Comparison of ENCODE assay signal across 18 cellular contexts in genomic region chr4:82352118-82352824, GRCh38. TPM values are rescaled to one million over a fixed set of nuclear protein-coding genes. Genes with fewer than 3 reads are reported as not detected.
DNase-seq lines count a peak whose midpoint lies in the region; FAIRE-seq and TF ChIP-seq lines count a peak whose summit lies in the region.
"Had no signal": no experiment of that assay in that cellular context is flagged by ENCODE, and none has a peak within 500 bp of the region (broad histone marks: within the 10 kb centered on the region; RNA-seq: fewer than 3 reads in every experiment).

No MANE protein-coding gene starts in this region.

- 88 to 95% methylated on average over 6 of the region's 6 CpGs for WGBS in testis, 2 donors

- H3K9me3 ChIP-seq in OCI-LY3 (ENCODE audit: insufficient read depth, low read length) (no peaks in the 10 kb centered on the region), astrocyte (ENCODE audit: insufficient read depth, low read depth, low read length) (no peaks in the 10 kb centered on the region), neural progenitor cell (ENCODE audit: low read depth) (no peaks in the 10 kb centered on the region), testis (no peaks in the 10 kb centered on the region)
- H3K9me3 ChIP-seq: left lung, SK-N-SH, suprapubic skin had no signal

- no peak for TF ChIP-seq CTCF in OCI-LY3 (IDR thresholded peaks at IDR 0.05; ENCODE audit: low read depth, low read length)
- TF ChIP-seq CTCF in astrocyte (IDR thresholded peaks at IDR 0.05; ENCODE audit: insufficient read depth, low read depth, low read length) = no peak
- no peak for TF ChIP-seq CTCF in neural progenitor cell (IDR thresholded peaks at IDR 0.05)
- TF ChIP-seq CTCF in testis (IDR thresholded peaks at IDR 0.05) = no peak

- peaks cover 64% of the 10 kb centered on the region for H3K36me3 Mint-ChIP-seq in T-helper 2 cell treated with Interferon-gamma antibody and Interleukin-4, amounts not matched to agents 5 μg/mL and 100 μg/mL, for 36 hours (ENCODE audit: low read depth)
- H3K36me3 Mint-ChIP-seq in astrocyte (ENCODE audit: low read depth, unreplicated experiment) = peaks cover 11% of the 10 kb centered on the region
- H3K36me3 Mint-ChIP-seq in neural progenitor cell = peaks cover 51% of the 10 kb centered on the region

- peak overlapping the region; percentile 9 for H3K27ac Mint-ChIP-seq in T-helper 2 cell treated with Interferon-gamma antibody and Interleukin-4, amounts not matched to agents 5 μg/mL and 100 μg/mL, for 36 hours
- H3K27ac Mint-ChIP-seq in astrocyte (ENCODE audit: unreplicated experiment) = peak overlapping the region; percentile 62
- no peak overlapping the region for H3K27ac Mint-ChIP-seq in neural progenitor cell

- H2AFZ ChIP-seq in OCI-LY3 (ENCODE audit: low read depth, low read length) (no peak overlapping the region), astrocyte (ENCODE audit: low read depth, low read length) (no peak overlapping the region), neural progenitor cell (replicated peaks) (no peak overlapping the region)
- H2AFZ ChIP-seq: hepatocyte had no signal

- H3K79me2 ChIP-seq in OCI-LY3 (ENCODE audit: low read length) (peaks cover 74% of the 10 kb centered on the region), astrocyte (ENCODE audit: insufficient read depth, low read length) (peaks cover 62% of the 10 kb centered on the region), neural progenitor cell (ENCODE audit: low read depth) (peaks cover 84% of the 10 kb centered on the region)

- peaks cover 35% of the 10 kb centered on the region for H3K4me1 Mint-ChIP-seq in T-helper 2 cell treated with Interferon-gamma antibody and Interleukin-4, amounts not matched to agents 5 μg/mL and 100 μg/mL, for 36 hours (ENCODE audit: low read depth)
- peaks cover 13% of the 10 kb centered on the region for H3K4me1 Mint-ChIP-seq in astrocyte (ENCODE audit: low read depth, unreplicated experiment)
- H3K4me1 Mint-ChIP-seq in neural progenitor cell = no peaks in the 10 kb centered on the region

- H3K4me3 ChIP-seq in OCI-LY3 (ENCODE audit: low read length) = no peak overlapping the region
- no peak overlapping the region for H3K4me3 ChIP-seq in astrocyte (ENCODE audit: insufficient read depth, low read depth, low read length)
- no peak overlapping the region for H3K4me3 ChIP-seq in neural progenitor cell
- H3K4me3 ChIP-seq in testis = no peak overlapping the region
- H3K4me3 ChIP-seq: hepatocyte, left lung, suprapubic skin had no signal

- H3K9me3 Mint-ChIP-seq in T-helper 2 cell treated with Interferon-gamma antibody and Interleukin-4, amounts not matched to agents 5 μg/mL and 100 μg/mL, for 36 hours = no peaks in the 10 kb centered on the region
- H3K9me3 Mint-ChIP-seq in astrocyte (ENCODE audit: unreplicated experiment) = no peaks in the 10 kb centered on the region
- no peaks in the 10 kb centered on the region for H3K9me3 Mint-ChIP-seq in neural progenitor cell
- H3K9me3 Mint-ChIP-seq: neural crest cell had no signal

- TF ChIP-seq POLR2A in testis (IDR thresholded peaks at IDR 0.05) = no peak

- DNase-seq in T-helper 2 cell treated with Interferon-gamma antibody and Interleukin-4, amounts not matched to agents 5 μg/mL and 100 μg/mL, for 36 hours (ENCODE audit: low spot score) = no peak
- DNase-seq in T-helper 2 cell (no peak), astrocyte (ENCODE audit: low read depth) (no peak), neural progenitor cell (ENCODE audit: low spot score) (no peak), testis (no peak), NCI-H1417 treated with DMSO at 0.1 percent for 48 hours (lab: John Stamatoyannopoulos, UW) (no peak)
- DNase-seq in stimulated activated CD4-positive, alpha-beta T cell treated with anti-CD3 and anti-CD28 coated beads, Interleukin-15, amount 100 ng/mL, for 24 hours = no peak
- DNase-seq: activated effector memory CD4-positive, alpha-beta T cell treated with anti-CD3 and anti-CD28 coated beads, Interleukin-2, amount 50 U/mL, for 16 hours; COR-L47; GF-D8; left lung; NCI-H1092; SK-N-SH had no signal

- no peaks in the 10 kb centered on the region for H3K27me3 Mint-ChIP-seq in T-helper 2 cell treated with Interferon-gamma antibody and Interleukin-4, amounts not matched to agents 5 μg/mL and 100 μg/mL, for 36 hours (ENCODE audit: low read depth)
- H3K27me3 Mint-ChIP-seq in astrocyte (ENCODE audit: low read depth, unreplicated experiment) (no peaks in the 10 kb centered on the region), neural progenitor cell (ENCODE audit: insufficient read depth, low read depth) (no peaks in the 10 kb centered on the region)

- intact Hi-C loops in testis (cut with DNase I; ENCODE audit: low total_unique reads) = no loop called here

- H4K20me1 ChIP-seq in OCI-LY3 (ENCODE audit: insufficient read depth, low read length) = peaks cover 70% of the 10 kb centered on the region
- H4K20me1 ChIP-seq in astrocyte (ENCODE audit: insufficient read depth, low read length) = peaks cover 53% of the 10 kb centered on the region
- H4K20me1 ChIP-seq in neural progenitor cell (ENCODE audit: low read depth) = peaks cover 68% of the 10 kb centered on the region

- H3K9ac ChIP-seq in OCI-LY3 (ENCODE audit: low read length) (no peak overlapping the region), astrocyte (ENCODE audit: low read length) (no peak overlapping the region), neural progenitor cell (no peak overlapping the region)
- H3K9ac ChIP-seq: SK-N-SH had no signal

- H3K4me2 ChIP-seq in OCI-LY3 (ENCODE audit: low read length) = no peak overlapping the region
- H3K4me2 ChIP-seq in astrocyte (ENCODE audit: low read length) = no peak overlapping the region
- no peak overlapping the region for H3K4me2 ChIP-seq in neural progenitor cell
- H3K4me2 ChIP-seq: hepatocyte, SK-N-SH had no signal

- FAIRE-seq in astrocyte (lab: Jason Lieb, UNC) = no peak
- FAIRE-seq: GM18507 had no signal

- H3K36me3 ChIP-seq in OCI-LY3 (replicated peaks; ENCODE audit: low read depth, low read length) (peaks cover 69% of the 10 kb centered on the region), astrocyte (ENCODE audit: insufficient read depth, low read length) (peaks cover 59% of the 10 kb centered on the region), neural progenitor cell (peaks cover 60% of the 10 kb centered on the region), testis (ENCODE audit: low read depth, missing control alignments) (no peaks in the 10 kb centered on the region)

- peak overlapping the region; percentile 24; the same call in 1 of the 2 replicates for H3K27ac ChIP-seq in OCI-LY3 (ENCODE audit: low read length)
- H3K27ac ChIP-seq in astrocyte (ENCODE audit: low read depth, low read length) = no peak overlapping the region
- peak overlapping the region; percentile 41 for H3K27ac ChIP-seq in neural progenitor cell
- H3K27ac ChIP-seq in testis = no peak overlapping the region
- H3K27ac ChIP-seq: hepatocyte, left lung, suprapubic skin had no signal

- no peak overlapping the region for H3K4me3 Mint-ChIP-seq in T-helper 2 cell treated with Interferon-gamma antibody and Interleukin-4, amounts not matched to agents 5 μg/mL and 100 μg/mL, for 36 hours
- H3K4me3 Mint-ChIP-seq in astrocyte (ENCODE audit: unreplicated experiment) (peak overlapping the region; percentile 46), neural progenitor cell (no peak overlapping the region)
- H3K4me3 Mint-ChIP-seq: neural crest cell had no signal

- H3K4me1 ChIP-seq in OCI-LY3 (ENCODE audit: low read length) (peaks cover 19% of the 10 kb centered on the region), astrocyte (ENCODE audit: insufficient read depth, low read length) (no peaks in the 10 kb centered on the region), neural progenitor cell (no peaks in the 10 kb centered on the region), testis (no peaks in the 10 kb centered on the region)
- H3K4me1 ChIP-seq: left lung had no signal

- H3F3A ChIP-seq in neural progenitor cell (ENCODE audit: low read depth) = peaks cover 83% of the 10 kb centered on the region

- H3K27me3 ChIP-seq in OCI-LY3 (ENCODE audit: low read depth, low read length) (no peaks in the 10 kb centered on the region), astrocyte (ENCODE audit: insufficient read depth, low read length) (no peaks in the 10 kb centered on the region), neural progenitor cell (no peaks in the 10 kb centered on the region), testis (no peaks in the 10 kb centered on the region)
- H3K27me3 ChIP-seq: hepatocyte, left lung, suprapubic skin had no signal

RNA-seq across cellular contexts. Expression of gene HNRNPD, which starts 21.5 kb away (rescaled TPM):
- total RNA-seq in astrocyte = 142 and 162 TPM in 2 replicates
- total RNA-seq in neural progenitor cell (ENCODE audit: low replicate concordance) = 159 and 250 TPM in 2 replicates
- total RNA-seq in testis = 100 to 1,000 TPM; 114 to 118 TPM
- polyA plus RNA-seq in testis (ENCODE audit: insufficient read depth, low read depth, low replicate concordance) = 221 TPM

Comparison
In these comparisons a context has a peak if more than half of its experiments do, and no peak if none do; other contexts are left out.
1. H3K27ac ChIP-seq: peak in OCI-LY3 (single experiment) and neural progenitor cell (single experiment); none in astrocyte (single experiment) and testis (0 of 2).